In genomic region chr1:194068444-194069167, GRCh38 we compare ENCODE assay signal across 20 cellular contexts.
"Had no signal": no experiment of that assay in that cellular context is flagged by ENCODE, and none has a peak within 500 bp of the region (broad histone marks: within the 10 kb centered on the region; RNA-seq: fewer than 3 reads in every experiment).

No MANE protein-coding gene starts in this region.

- H3K9me3 ChIP-seq: breast epithelium, pancreas, prostate gland, spleen, suprapubic skin, tibial artery, upper lobe of right lung had no signal

- H3K4me3 ChIP-seq: breast epithelium, pancreas, prostate gland, suprapubic skin, tibial artery, upper lobe of right lung had no signal

- H3K27me3 ChIP-seq: breast epithelium, pancreas, spleen, suprapubic skin, tibial artery, upper lobe of right lung had no signal

- DNase-seq: activated CD4-positive, alpha-beta T cell treated with anti-CD3 and anti-CD28 coated beads for 36 hours; activated CD4-positive, CD25-positive, alpha-beta regulatory T cell; activated CD8-positive, alpha-beta memory T cell treated with anti-CD3 and anti-CD28 coated beads, Interleukin-2, amount 10 ng/mL, durations not matched to agents 7 days and 5 days; activated CD8-positive, alpha-beta T cell treated with anti-CD3 and anti-CD28 coated beads, Interleukin-2, amount 10 ng/mL, durations not matched to agents 7 days and 5 days; activated naive CD4-positive, alpha-beta T cell; activated T-cell treated with anti-CD3 and anti-CD28 coated beads, Interleukin-2, amount 50 U/mL, for 48 hours; cortex of kidney; naive B cell; nephron progenitor cell; retina; stimulated activated naive CD4-positive, alpha-beta T cell; T-helper 1 cell; upper lobe of right lung had no signal

- H3K36me3 ChIP-seq: breast epithelium, pancreas, prostate gland, spleen, suprapubic skin, tibial artery, upper lobe of right lung had no signal

- ATAC-seq: activated CD4-positive, alpha-beta T cell treated with anti-CD3 and anti-CD28 coated beads for 36 hours; activated CD8-positive, alpha-beta memory T cell treated with anti-CD3 and anti-CD28 coated beads, Interleukin-2, amount 10 ng/mL, durations not matched to agents 7 days and 5 days; activated CD8-positive, alpha-beta T cell treated with anti-CD3 and anti-CD28 coated beads, Interleukin-2, amount 10 ng/mL, durations not matched to agents 7 days and 5 days; activated naive CD4-positive, alpha-beta T cell treated with anti-CD3 and anti-CD28 coated beads, Interleukin-2, amount 50 U/mL, for 72 hours had no signal

- H3K4me1 ChIP-seq: breast epithelium, pancreas, prostate gland, spleen, suprapubic skin, tibial artery, upper lobe of right lung had no signal

- H3K27ac ChIP-seq: breast epithelium, pancreas, prostate gland, suprapubic skin, tibial artery, upper lobe of right lung had no signal
